1 cellular context compared by ENCODE assay signal in the genomic region with DNA sequence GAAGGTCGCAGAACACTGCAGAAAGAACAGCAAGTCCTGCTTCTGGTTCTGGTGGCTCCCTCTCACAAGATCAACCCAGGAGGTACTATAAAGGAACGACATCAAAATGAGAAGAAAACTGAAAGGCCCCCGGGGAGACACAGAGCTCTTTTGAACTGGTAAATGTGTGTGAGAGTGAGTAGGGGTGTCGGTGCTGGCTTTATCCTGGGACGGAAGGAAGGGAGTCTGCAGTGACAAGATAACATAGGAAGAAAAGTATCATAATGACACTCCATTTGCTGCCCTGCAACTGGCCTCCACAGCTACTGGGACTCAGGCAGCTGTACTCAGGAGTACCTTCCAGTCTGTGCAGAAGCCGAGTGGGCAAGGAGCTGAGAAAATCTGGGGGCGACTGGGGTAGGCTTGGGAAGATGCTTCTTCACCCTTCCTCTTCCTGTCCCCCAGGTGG.
TF ChIP-seq lines count a peak whose summit lies in the region.

No MANE protein-coding gene starts in this region.

TF ChIP-seq in GM23338, 12 proteins besides CTCF, POLR2A, EP300 and RAD21 (continued from another document):
- TF ChIP-seq EZH2phosphoT487 (IDR thresholded peaks at IDR 0.05; ENCODE audit: unreplicated experiment) (no peak), EZH2 (IDR thresholded peaks at IDR 0.05; ENCODE audit: low read depth, unreplicated experiment) (no peak), ZNF114 (CRISPR knock-in tag; IDR thresholded peaks at IDR 0.05) (no peak), POLR2AphosphoS5 (IDR thresholded peaks at IDR 0.05; ENCODE audit: low read depth) (no peak), NANOG (IDR thresholded peaks at IDR 0.05; ENCODE audit: borderline replicate concordance) (no peak), STAT1 (IDR thresholded peaks at IDR 0.05; ENCODE audit: unreplicated experiment) (no peak)
- TF ChIP-seq, protein P1, sequence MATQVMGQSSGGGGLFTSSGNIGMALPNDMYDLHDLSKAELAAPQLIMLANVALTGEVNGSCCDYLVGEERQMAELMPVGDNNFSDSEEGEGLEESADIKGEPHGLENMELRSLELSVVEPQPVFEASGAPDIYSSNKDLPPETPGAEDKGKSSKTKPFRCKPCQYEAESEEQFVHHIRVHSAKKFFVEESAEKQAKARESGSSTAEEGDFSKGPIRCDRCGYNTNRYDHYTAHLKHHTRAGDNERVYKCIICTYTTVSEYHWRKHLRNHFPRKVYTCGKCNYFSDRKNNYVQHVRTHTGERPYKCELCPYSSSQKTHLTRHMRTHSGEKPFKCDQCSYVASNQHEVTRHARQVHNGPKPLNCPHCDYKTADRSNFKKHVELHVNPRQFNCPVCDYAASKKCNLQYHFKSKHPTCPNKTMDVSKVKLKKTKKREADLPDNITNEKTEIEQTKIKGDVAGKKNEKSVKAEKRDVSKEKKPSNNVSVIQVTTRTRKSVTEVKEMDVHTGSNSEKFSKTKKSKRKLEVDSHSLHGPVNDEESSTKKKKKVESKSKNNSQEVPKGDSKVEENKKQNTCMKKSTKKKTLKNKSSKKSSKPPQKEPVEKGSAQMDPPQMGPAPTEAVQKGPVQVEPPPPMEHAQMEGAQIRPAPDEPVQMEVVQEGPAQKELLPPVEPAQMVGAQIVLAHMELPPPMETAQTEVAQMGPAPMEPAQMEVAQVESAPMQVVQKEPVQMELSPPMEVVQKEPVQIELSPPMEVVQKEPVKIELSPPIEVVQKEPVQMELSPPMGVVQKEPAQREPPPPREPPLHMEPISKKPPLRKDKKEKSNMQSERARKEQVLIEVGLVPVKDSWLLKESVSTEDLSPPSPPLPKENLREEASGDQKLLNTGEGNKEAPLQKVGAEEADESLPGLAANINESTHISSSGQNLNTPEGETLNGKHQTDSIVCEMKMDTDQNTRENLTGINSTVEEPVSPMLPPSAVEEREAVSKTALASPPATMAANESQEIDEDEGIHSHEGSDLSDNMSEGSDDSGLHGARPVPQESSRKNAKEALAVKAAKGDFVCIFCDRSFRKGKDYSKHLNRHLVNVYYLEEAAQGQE (IDR thresholded peaks at IDR 0.05; ENCODE audit: unreplicated experiment) = no peak
